12 cellular contexts compared by ENCODE assay signal in the genomic region with DNA sequence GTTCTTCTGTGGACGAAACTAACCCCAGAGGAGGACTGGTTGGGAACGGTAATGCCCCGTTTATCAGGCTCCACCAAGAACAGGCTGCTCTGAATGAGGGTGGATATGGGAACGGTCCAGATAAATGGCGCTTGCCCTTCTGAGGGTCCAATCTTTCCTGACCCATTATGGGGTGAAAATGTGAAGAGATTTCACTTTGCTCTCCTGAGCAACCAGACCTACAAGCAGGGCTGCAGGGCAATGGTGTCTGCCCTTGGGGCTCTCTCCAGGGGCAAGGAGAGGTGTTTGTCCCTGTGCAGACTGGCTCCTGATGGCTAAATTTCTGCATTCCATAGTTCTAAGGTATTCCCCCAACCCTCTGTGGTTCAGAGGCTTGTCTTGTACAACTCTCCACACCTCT. TPM values are rescaled to one million over a fixed set of nuclear protein-coding genes. Genes with fewer than 3 reads are reported as not detected.
DNase-seq lines count a peak whose midpoint lies in the region; ATAC-seq and TF ChIP-seq lines count a peak whose summit lies in the region.
"Had no signal": no experiment of that assay in that cellular context is flagged by ENCODE, and none has a peak within 500 bp of the region (broad histone marks: within the 10 kb centered on the region; RNA-seq: fewer than 3 reads in every experiment).

No MANE protein-coding gene starts in this region.

- DNase-seq in activated naive CD4-positive, alpha-beta T cell treated with anti-CD3 and anti-CD28 coated beads, Interleukin-2, amount 50 U/mL, for 16 hours: no peak
- no peak for DNase-seq in activated CD8-positive, alpha-beta memory T cell treated with anti-CD3 and anti-CD28 coated beads, Interleukin-2, amount 10 ng/mL, durations not matched to agents 7 days and 5 days
- DNase-seq in mesendoderm (no peak), upper lobe of right lung (peak; percentile 27), caudate nucleus (lab: John Stamatoyannopoulos, UW) (no peak), occipital lobe (lab: John Stamatoyannopoulos, UW) (no peak), middle frontal gyrus (ENCODE audit: extremely low spot score, low spot score) (no peak)
- DNase-seq: amygdala; NCI-H146; stimulated activated CD4-positive, alpha-beta T cell treated with anti-CD3 and anti-CD28 coated beads, Interleukin-4, amount 100 ng/mL, for 24 hours had no signal

- ATAC-seq in activated CD8-positive, alpha-beta memory T cell treated with anti-CD3 and anti-CD28 coated beads, Interleukin-2, amount 10 ng/mL, durations not matched to agents 7 days and 5 days: no peak
- no peak for ATAC-seq in upper lobe of right lung

- no peak overlapping the region for H2BK5ac ChIP-seq in mesendoderm (ENCODE audit: low read length)

- no peak overlapping the region for H2BK15ac ChIP-seq in mesendoderm (replicated peaks; ENCODE audit: low read depth)

- TF ChIP-seq CTCF in upper lobe of right lung (IDR thresholded peaks at IDR 0.05): no peak

- intact Hi-C loops in upper lobe of right lung (cut with DNase I): no loop called here

- no peaks in the 10 kb centered on the region for H3K27me3 Mint-ChIP-seq in activated naive CD4-positive, alpha-beta T cell treated with anti-CD3 and anti-CD28 coated beads, Interleukin-2, amount 50 U/mL, for 24 hours
- H3K27me3 Mint-ChIP-seq in activated CD8-positive, alpha-beta memory T cell treated with anti-CD3 and anti-CD28 coated beads, Interleukin-2, amount 10 ng/mL, durations not matched to agents 7 days and 5 days: no peaks in the 10 kb centered on the region

- H3K9me3 Mint-ChIP-seq in activated naive CD4-positive, alpha-beta T cell treated with anti-CD3 and anti-CD28 coated beads, Interleukin-2, amount 50 U/mL, for 24 hours: no peaks in the 10 kb centered on the region
- no peaks in the 10 kb centered on the region for H3K9me3 Mint-ChIP-seq in activated CD8-positive, alpha-beta memory T cell treated with anti-CD3 and anti-CD28 coated beads, Interleukin-2, amount 10 ng/mL, durations not matched to agents 7 days and 5 days (ENCODE audit: low read depth)

- peak overlapping the region; percentile 26 for H3K4me3 Mint-ChIP-seq in activated naive CD4-positive, alpha-beta T cell treated with anti-CD3 and anti-CD28 coated beads, Interleukin-2, amount 50 U/mL, for 24 hours
- H3K4me3 Mint-ChIP-seq in activated CD8-positive, alpha-beta memory T cell treated with anti-CD3 and anti-CD28 coated beads, Interleukin-2, amount 10 ng/mL, durations not matched to agents 7 days and 5 days: no peak overlapping the region

- no peak overlapping the region for H3K4me2 ChIP-seq in mesendoderm (ENCODE audit: low read length)

- H3K9ac ChIP-seq in mesendoderm (ENCODE audit: low read length): no peak overlapping the region

- H3K27me3 ChIP-seq in mesendoderm (ENCODE audit: insufficient read depth, low read length, poor library complexity) (no peaks in the 10 kb centered on the region), upper lobe of right lung (no peaks in the 10 kb centered on the region)
- H3K27me3 ChIP-seq: tibial artery had no signal

- H3K18ac ChIP-seq in mesendoderm (ENCODE audit: low read length): no peak overlapping the region

- H3K79me2 ChIP-seq in mesendoderm (ENCODE audit: control insufficient read depth, insufficient read depth, low read length): peaks cover 56% of the 10 kb centered on the region

- H3K56ac ChIP-seq in mesendoderm (ENCODE audit: low read length): peak overlapping the region; percentile 2

- H4K8ac ChIP-seq in mesendoderm (ENCODE audit: low read depth, low read length): no peak overlapping the region

- H3K27ac ChIP-seq in mesendoderm (ENCODE audit: low read depth, low read length): no peak overlapping the region
- peak overlapping the region; percentile 81 for H3K27ac ChIP-seq in upper lobe of right lung
- no peak overlapping the region for H3K27ac ChIP-seq in caudate nucleus (ENCODE audit: low read depth, low read length)
- H3K27ac ChIP-seq: tibial artery had no signal

- H4K5ac ChIP-seq in mesendoderm (ENCODE audit: low read length): no peak overlapping the region

- H2BK120ac ChIP-seq in mesendoderm (ENCODE audit: low read depth, low read length): no peak overlapping the region

- H3K79me1 ChIP-seq in mesendoderm (ENCODE audit: low read length): peaks cover 39% of the 10 kb centered on the region

- no peak overlapping the region for H3K23ac ChIP-seq in mesendoderm (ENCODE audit: low read length)

- peaks cover 20% of the 10 kb centered on the region for H3K4me1 ChIP-seq in mesendoderm (ENCODE audit: control insufficient read depth, low read depth, low read length)
- peaks cover 51% of the 10 kb centered on the region for H3K4me1 ChIP-seq in upper lobe of right lung

- no peaks in the 10 kb centered on the region for H3K9me3 ChIP-seq in upper lobe of right lung
- H3K9me3 ChIP-seq: tibial artery had no signal

- no peak overlapping the region for H2AK5ac ChIP-seq in mesendoderm (ENCODE audit: low read length)

- no peak overlapping the region for H3K4me3 ChIP-seq in mesendoderm (ENCODE audit: low read length)
- H3K4me3 ChIP-seq in upper lobe of right lung: no peak overlapping the region
- H3K4me3 ChIP-seq: tibial artery had no signal

- peaks cover 7% of the 10 kb centered on the region for H3K36me3 Mint-ChIP-seq in activated naive CD4-positive, alpha-beta T cell treated with anti-CD3 and anti-CD28 coated beads, Interleukin-2, amount 50 U/mL, for 24 hours
- H3K36me3 Mint-ChIP-seq in activated CD8-positive, alpha-beta memory T cell treated with anti-CD3 and anti-CD28 coated beads, Interleukin-2, amount 10 ng/mL, durations not matched to agents 7 days and 5 days: peaks cover 66% of the 10 kb centered on the region

- CTCF ChIA-PET in activated CD8-positive, alpha-beta memory T cell treated with anti-CD3 and anti-CD28 coated beads, Interleukin-2, amount 10 ng/mL, durations not matched to agents 7 days and 5 days (lab: Charles Lee): interaction anchor here (1.3 to 1.4 kb wide), 3 partner anchors 10 to 140 kb away, joined by 3 to 5 read pairs (median 4); no protein-coding TSS in a partner anchor

- H3K4ac ChIP-seq in mesendoderm (ENCODE audit: low read depth, low read length): no peak overlapping the region

- peaks cover 86% of the 10 kb centered on the region for H3K4me1 Mint-ChIP-seq in activated naive CD4-positive, alpha-beta T cell treated with anti-CD3 and anti-CD28 coated beads, Interleukin-2, amount 50 U/mL, for 24 hours
- peaks cover 96% of the 10 kb centered on the region for H3K4me1 Mint-ChIP-seq in activated CD8-positive, alpha-beta memory T cell treated with anti-CD3 and anti-CD28 coated beads, Interleukin-2, amount 10 ng/mL, durations not matched to agents 7 days and 5 days

- H3K36me3 ChIP-seq in mesendoderm (ENCODE audit: control insufficient read depth, insufficient read depth, low read length): peaks cover 41% of the 10 kb centered on the region
- H3K36me3 ChIP-seq in upper lobe of right lung: peaks cover 9% of the 10 kb centered on the region

- peak overlapping the region; percentile 41 for H3K27ac Mint-ChIP-seq in activated naive CD4-positive, alpha-beta T cell treated with anti-CD3 and anti-CD28 coated beads, Interleukin-2, amount 50 U/mL, for 24 hours
- H3K27ac Mint-ChIP-seq in activated CD8-positive, alpha-beta memory T cell treated with anti-CD3 and anti-CD28 coated beads, Interleukin-2, amount 10 ng/mL, durations not matched to agents 7 days and 5 days: peak overlapping the region; percentile 96

- no CpG with 5 or more reads among the region's 5 CpGs for WGBS in mesendoderm (ENCODE audit: extremely low coverage, insufficient coverage, low lambda C conversion rate)

RNA-seq across cellular contexts. Expression of gene SLC2A1, which starts 25.1 kb away (rescaled TPM):
- 100 to 1,000 TPM; 113 to 140 TPM for total RNA-seq in activated CD8-positive, alpha-beta memory T cell treated with anti-CD3 and anti-CD28 coated beads, Interleukin-2, amount 10 ng/mL, durations not matched to agents 7 days and 5 days
- polyA plus RNA-seq in mesendoderm (2013, experiment 1 of 2): 253 TPM
- polyA plus RNA-seq in mesendoderm (2013, experiment 2 of 2): 262 TPM
- total RNA-seq in upper lobe of right lung (12.9 TPM), occipital lobe (29.3 TPM)
